In genomic region chr6:129747588-129748112, GRCh38 we compare ENCODE assay signal across 1 cellular context.
TF ChIP-seq lines count a peak whose summit lies in the region.

No MANE protein-coding gene starts in this region.

TF ChIP-seq in WTC11, 78 proteins besides CTCF, POLR2A, EP300 and RAD21 (continued from another document):
- no peak for TF ChIP-seq GABPB1 (CRISPR knock-in tag; IDR thresholded peaks at IDR 0.05)
- no peak for TF ChIP-seq SOX15 (CRISPR knock-in tag; IDR thresholded peaks at IDR 0.05)
- TF ChIP-seq ZNF281 (CRISPR knock-in tag; IDR thresholded peaks at IDR 0.05) = no peak
- no peak for TF ChIP-seq ZBTB21 (CRISPR knock-in tag; IDR thresholded peaks at IDR 0.05; ENCODE audit: borderline replicate concordance)
- TF ChIP-seq NFYB (CRISPR knock-in tag; conservative IDR thresholded peaks at IDR 0.05; ENCODE audit: low read depth) = no peak
